26 cellular contexts compared by ENCODE assay signal in the genomic region with DNA sequence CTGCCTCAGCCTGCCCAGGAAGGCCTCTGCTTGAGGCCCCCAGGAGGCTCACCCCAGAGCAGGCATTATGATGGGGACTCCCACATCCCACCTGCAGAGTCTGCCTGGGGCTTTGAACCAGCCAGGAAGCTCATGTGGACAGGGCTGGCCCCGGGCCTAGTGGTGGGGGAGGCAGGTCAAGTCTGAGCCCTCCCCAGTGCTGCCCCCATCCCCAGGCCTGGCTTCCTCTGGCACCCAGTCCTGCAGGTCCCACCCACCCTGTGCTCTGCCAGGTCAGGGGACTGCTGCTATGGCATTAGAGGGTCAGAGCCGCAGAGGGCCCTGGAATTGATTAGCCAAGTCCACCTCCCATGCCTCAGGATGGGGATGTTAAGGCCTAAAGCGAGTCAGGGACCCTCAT.
"Had no signal": no experiment of that assay in that cellular context is flagged by ENCODE, and none has a peak within 500 bp of the region (broad histone marks: within the 10 kb centered on the region; RNA-seq: fewer than 3 reads in every experiment).

No MANE protein-coding gene starts in this region.

- H3K36me3 Mint-ChIP-seq: mesothelial cell of epicardium; naive B cell; stimulated activated effector memory CD8-positive, alpha-beta T cell treated with anti-CD3 and anti-CD28 coated beads, Interleukin-12 subunit alpha, Interleukin-12 subunit beta, amount 100 ng/mL, for 72 hours had no signal

- H3K4me1 Mint-ChIP-seq: mesothelial cell of epicardium, naive B cell, nephron progenitor cell had no signal

- H3K27me3 Mint-ChIP-seq: stimulated activated naive CD8-positive, alpha-beta T cell treated with anti-CD3 and anti-CD28 coated beads, Interleukin-15, Interleukin-2, amounts not matched to agents 100 ng/mL and 50 ng/mL, for 24 hours had no signal

- H3K4me1 ChIP-seq: gastroesophageal sphincter, heart left ventricle, parathyroid adenoma, right lobe of liver, suprapubic skin, transverse colon had no signal

- H2AFZ ChIP-seq: hepatocyte, parathyroid adenoma had no signal

- H3K27me3 ChIP-seq: dorsolateral prefrontal cortex, right lobe of liver, suprapubic skin, transverse colon had no signal

- H3K9ac ChIP-seq: parathyroid adenoma had no signal

- H3K27ac Mint-ChIP-seq: mesothelial cell of epicardium; naive B cell; nephron progenitor cell; progenitor cell of endocrine pancreas; stimulated activated effector memory CD8-positive, alpha-beta T cell treated with anti-CD3 and anti-CD28 coated beads, Interleukin-12 subunit alpha, Interleukin-12 subunit beta, amount 100 ng/mL, for 72 hours; stimulated activated naive CD8-positive, alpha-beta T cell treated with anti-CD3 and anti-CD28 coated beads, Interleukin-15, Interleukin-2, amounts not matched to agents 100 ng/mL and 50 ng/mL, for 24 hours had no signal

- H3K4me2 ChIP-seq: hepatocyte, smooth muscle cell had no signal

- H3K9me3 ChIP-seq: gastroesophageal sphincter, heart left ventricle, mucosa of descending colon, right lobe of liver, suprapubic skin, transverse colon had no signal

- ATAC-seq: gastroesophageal sphincter; heart left ventricle; left lobe of liver; mucosa of descending colon; right lobe of liver; stimulated activated effector memory CD8-positive, alpha-beta T cell treated with anti-CD3 and anti-CD28 coated beads, Interleukin-12 subunit alpha, Interleukin-12 subunit beta, amount 100 ng/mL, for 72 hours had no signal

- H3K4me3 ChIP-seq: dorsolateral prefrontal cortex, gastroesophageal sphincter, heart left ventricle, hepatocyte, mucosa of descending colon, right lobe of liver, smooth muscle cell, suprapubic skin, transverse colon had no signal

- H3K36me3 ChIP-seq: gastroesophageal sphincter, heart left ventricle, right lobe of liver, suprapubic skin, transverse colon had no signal

- H3K4me3 Mint-ChIP-seq: mesothelial cell of epicardium; naive B cell; nephron progenitor cell; stimulated activated effector memory CD8-positive, alpha-beta T cell treated with anti-CD3 and anti-CD28 coated beads, Interleukin-12 subunit alpha, Interleukin-12 subunit beta, amount 100 ng/mL, for 72 hours; stimulated activated naive CD8-positive, alpha-beta T cell treated with anti-CD3 and anti-CD28 coated beads, Interleukin-15, Interleukin-2, amounts not matched to agents 100 ng/mL and 50 ng/mL, for 24 hours had no signal

- H3K9me3 Mint-ChIP-seq: mesothelial cell of epicardium; nephron progenitor cell; stimulated activated effector memory CD8-positive, alpha-beta T cell treated with anti-CD3 and anti-CD28 coated beads, Interleukin-12 subunit alpha, Interleukin-12 subunit beta, amount 100 ng/mL, for 72 hours; stimulated activated naive CD8-positive, alpha-beta T cell treated with anti-CD3 and anti-CD28 coated beads, Interleukin-15, Interleukin-2, amounts not matched to agents 100 ng/mL and 50 ng/mL, for 24 hours had no signal

- H3K27ac ChIP-seq: dorsolateral prefrontal cortex, gastroesophageal sphincter, heart left ventricle, hepatocyte, parathyroid adenoma, right lobe of liver, suprapubic skin, transverse colon had no signal

- DNase-seq: central memory CD4-positive, alpha-beta T cell; dorsolateral prefrontal cortex; effector CD4-positive, alpha-beta T cell; foreskin fibroblast; heart left ventricle; kidney; mesenchymal stem cell; mucosa of descending colon; naive B cell; nephron progenitor cell; occipital lobe; right lobe of liver; stimulated activated CD4-positive, alpha-beta T cell treated with anti-CD3 and anti-CD28 coated beads, Interleukin-12 subunit alpha, Interleukin-12 subunit beta, amount 100 ng/mL, for 4 hours; stimulated activated CD4-positive, alpha-beta T cell treated with anti-CD3 and anti-CD28 coated beads, Interleukin-1b, Interleukin-23, amount 100 ng/mL, for 48 hours; stimulated activated CD4-positive, alpha-beta T cell treated with anti-CD3 and anti-CD28 coated beads, Interleukin-4, amount 100 ng/mL, for 24 hours; transverse colon had no signal
